Comparison of ENCODE assay signal across 8 cellular contexts in genomic region chr16:31142109-31143035, GRCh38. TPM values are rescaled to one million over a fixed set of nuclear protein-coding genes. Genes with fewer than 3 reads are reported as not detected.
DNase-seq lines count a peak whose midpoint lies in the region; ATAC-seq, FAIRE-seq and TF ChIP-seq lines count a peak whose summit lies in the region.

No MANE protein-coding gene starts in this region.

- FAIRE-seq in astrocyte (lab: Jason Lieb, UNC): no peak

- H3K36me3 Mint-ChIP-seq in T-helper 2 cell treated with Interferon-gamma antibody and Interleukin-4, amounts not matched to agents 5 μg/mL and 100 μg/mL, for 36 hours (ENCODE audit: low read depth): no peaks in the 10 kb centered on the region
- no peaks in the 10 kb centered on the region for H3K36me3 Mint-ChIP-seq in astrocyte (ENCODE audit: low read depth, unreplicated experiment)

- ATAC-seq in GM18502 (IDR thresholded peaks at IDR 0.05; ENCODE audit: poor library complexity, unreplicated experiment): peak; percentile 92
- peak; percentile 86 for ATAC-seq in HG02973 (IDR thresholded peaks at IDR 0.05; ENCODE audit: unreplicated experiment)

- peak overlapping the region; percentile 97 for H2AFZ ChIP-seq in astrocyte (ENCODE audit: low read depth, low read length)

- peak overlapping the region; percentile 96 for H3K4me2 ChIP-seq in astrocyte (ENCODE audit: low read length)

- no peaks in the 10 kb centered on the region for H3K9me3 ChIP-seq in astrocyte (ENCODE audit: insufficient read depth, low read depth, low read length)

- H3K9ac ChIP-seq in astrocyte (ENCODE audit: low read length): peak overlapping the region; percentile 66

- H3K4me1 ChIP-seq in astrocyte (ENCODE audit: insufficient read depth, low read length): peaks cover 24% of the 10 kb centered on the region

- peak overlapping the region; percentile 77 for H3K4me3 Mint-ChIP-seq in T-helper 2 cell treated with Interferon-gamma antibody and Interleukin-4, amounts not matched to agents 5 μg/mL and 100 μg/mL, for 36 hours
- peak overlapping the region; percentile 79 for H3K4me3 Mint-ChIP-seq in astrocyte (ENCODE audit: unreplicated experiment)

- peak; percentile 59 for TF ChIP-seq CTCF in astrocyte (IDR thresholded peaks at IDR 0.05; ENCODE audit: insufficient read depth, low read depth, low read length)

- H3K4me1 Mint-ChIP-seq in T-helper 2 cell treated with Interferon-gamma antibody and Interleukin-4, amounts not matched to agents 5 μg/mL and 100 μg/mL, for 36 hours (ENCODE audit: low read depth): peaks cover 14% of the 10 kb centered on the region
- H3K4me1 Mint-ChIP-seq in astrocyte (ENCODE audit: low read depth, unreplicated experiment): peaks cover 9% of the 10 kb centered on the region

- peaks cover 16% of the 10 kb centered on the region for H3K27me3 ChIP-seq in astrocyte (ENCODE audit: insufficient read depth, low read length)

- H3K79me2 ChIP-seq in astrocyte (ENCODE audit: insufficient read depth, low read length): no peaks in the 10 kb centered on the region

- H3K27me3 Mint-ChIP-seq in T-helper 2 cell treated with Interferon-gamma antibody and Interleukin-4, amounts not matched to agents 5 μg/mL and 100 μg/mL, for 36 hours (ENCODE audit: low read depth): peaks cover 2% of the 10 kb centered on the region
- peaks cover 18% of the 10 kb centered on the region for H3K27me3 Mint-ChIP-seq in astrocyte (ENCODE audit: low read depth, unreplicated experiment)

- H3K27ac Mint-ChIP-seq in T-helper 2 cell treated with Interferon-gamma antibody and Interleukin-4, amounts not matched to agents 5 μg/mL and 100 μg/mL, for 36 hours: peak overlapping the region; percentile 81
- H3K27ac Mint-ChIP-seq in astrocyte (ENCODE audit: unreplicated experiment): peak overlapping the region; percentile 91

- H3K27ac ChIP-seq in astrocyte (ENCODE audit: low read depth, low read length): peak overlapping the region; percentile 36

- H4K20me1 ChIP-seq in astrocyte (ENCODE audit: insufficient read depth, low read length): no peaks in the 10 kb centered on the region

- H3K9me3 Mint-ChIP-seq in T-helper 2 cell treated with Interferon-gamma antibody and Interleukin-4, amounts not matched to agents 5 μg/mL and 100 μg/mL, for 36 hours: no peaks in the 10 kb centered on the region
- H3K9me3 Mint-ChIP-seq in astrocyte (ENCODE audit: unreplicated experiment): peaks cover 2% of the 10 kb centered on the region

- DNase-seq in NCI-H187 treated with DMSO at 0.1 percent for 48 hours (lab: John Stamatoyannopoulos, UW) (peak; percentile 82), astrocyte (ENCODE audit: low read depth) (peak; percentile 89), hepatic stellate cell (ENCODE audit: low spot score) (peak; percentile 99), renal cortical epithelial cell (ENCODE audit: low read depth) (peak; percentile 92), cortex of kidney (lab: John Stamatoyannopoulos, UW) (no peak)
- peak; percentile 98 for DNase-seq in T-helper 2 cell treated with Interferon-gamma antibody and Interleukin-4, amounts not matched to agents 5 μg/mL and 100 μg/mL, for 36 hours (ENCODE audit: low spot score)

- no peaks in the 10 kb centered on the region for H3K36me3 ChIP-seq in astrocyte (ENCODE audit: insufficient read depth, low read length)

- peak overlapping the region; percentile 49 for H3K4me3 ChIP-seq in astrocyte (ENCODE audit: insufficient read depth, low read depth, low read length)

RNA-seq across cellular contexts. Expression of gene PRSS8, which starts 6.8 kb away (rescaled TPM):
- 3.9 and 9.5 TPM in 2 replicates for total RNA-seq in astrocyte
- total RNA-seq in renal cortical epithelial cell: 3.8 and 17.7 TPM in 2 replicates

RNA-seq across cellular contexts. Expression of gene PRSS36, which starts 7.5 kb away (rescaled TPM):
- total RNA-seq in astrocyte (0.19 and 0.41 TPM in 2 replicates), renal cortical epithelial cell (0.55 and 2.3 TPM in 2 replicates)

RNA-seq across cellular contexts. Expression of gene KAT8, which starts 24.9 kb away (rescaled TPM):
- total RNA-seq in astrocyte: 27.3 and 33.5 TPM in 2 replicates
- 33.5 and 45.1 TPM in 2 replicates for total RNA-seq in renal cortical epithelial cell

RNA-seq across cellular contexts. Expression of gene BCKDK, which starts 34.2 kb away (rescaled TPM):
- total RNA-seq in astrocyte: 44.9 and 47.7 TPM in 2 replicates
- total RNA-seq in renal cortical epithelial cell: 13.9 and 44.5 TPM in 2 replicates

RNA-seq across cellular contexts. Expression of gene FUS, which starts 37.6 kb away (rescaled TPM):
- 250 and 309 TPM in 2 replicates for total RNA-seq in astrocyte
- 39.8 and 72.4 TPM in 2 replicates for total RNA-seq in renal cortical epithelial cell
